Comparison of ENCODE assay signal across 2 cellular contexts in the genomic region with DNA sequence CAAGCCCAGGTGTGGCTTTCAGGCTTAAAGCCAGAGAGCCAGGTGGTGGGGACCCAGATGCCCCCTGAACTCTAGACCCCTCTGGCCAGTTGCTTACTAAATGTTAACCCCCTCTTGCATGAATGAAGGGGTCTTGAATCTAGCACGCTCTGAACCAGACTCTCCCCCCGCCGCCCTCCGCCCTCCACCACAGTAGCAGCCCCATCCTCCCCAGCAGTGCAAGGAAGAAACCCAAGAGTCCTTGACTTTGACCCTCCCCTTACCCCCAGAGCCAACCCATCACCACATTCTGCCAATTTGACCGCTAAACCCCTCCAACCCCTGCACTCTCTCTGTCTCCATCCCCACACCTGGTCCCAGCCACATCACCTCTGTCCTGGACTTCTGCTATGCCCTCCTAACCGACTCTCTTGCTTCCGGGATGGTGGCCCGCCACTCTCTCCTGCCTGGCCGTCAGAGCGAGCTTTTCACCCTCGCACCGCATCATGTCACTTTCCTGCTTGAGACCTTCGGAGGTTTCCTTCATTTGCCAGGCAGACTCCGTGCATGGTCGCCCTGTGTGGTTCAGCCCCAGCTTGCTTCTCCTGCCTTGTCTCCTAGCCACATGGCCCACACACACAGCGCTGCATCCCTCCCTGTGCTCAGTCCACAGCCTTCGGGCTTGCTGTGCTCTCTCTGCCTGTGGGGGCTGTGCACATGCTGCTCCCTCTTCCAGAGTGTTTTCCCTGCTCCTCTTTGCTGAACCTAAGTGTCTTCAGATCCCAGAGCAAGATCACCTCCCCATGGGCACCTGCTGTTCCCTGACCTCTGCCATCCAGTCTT.
TF ChIP-seq lines count a peak whose summit lies in the region.

No MANE protein-coding gene starts in this region.

TF ChIP-seq in GM23338, 12 proteins besides CTCF, POLR2A, EP300 and RAD21 (continued from another document and continues in another):
- TF ChIP-seq, protein P1, sequence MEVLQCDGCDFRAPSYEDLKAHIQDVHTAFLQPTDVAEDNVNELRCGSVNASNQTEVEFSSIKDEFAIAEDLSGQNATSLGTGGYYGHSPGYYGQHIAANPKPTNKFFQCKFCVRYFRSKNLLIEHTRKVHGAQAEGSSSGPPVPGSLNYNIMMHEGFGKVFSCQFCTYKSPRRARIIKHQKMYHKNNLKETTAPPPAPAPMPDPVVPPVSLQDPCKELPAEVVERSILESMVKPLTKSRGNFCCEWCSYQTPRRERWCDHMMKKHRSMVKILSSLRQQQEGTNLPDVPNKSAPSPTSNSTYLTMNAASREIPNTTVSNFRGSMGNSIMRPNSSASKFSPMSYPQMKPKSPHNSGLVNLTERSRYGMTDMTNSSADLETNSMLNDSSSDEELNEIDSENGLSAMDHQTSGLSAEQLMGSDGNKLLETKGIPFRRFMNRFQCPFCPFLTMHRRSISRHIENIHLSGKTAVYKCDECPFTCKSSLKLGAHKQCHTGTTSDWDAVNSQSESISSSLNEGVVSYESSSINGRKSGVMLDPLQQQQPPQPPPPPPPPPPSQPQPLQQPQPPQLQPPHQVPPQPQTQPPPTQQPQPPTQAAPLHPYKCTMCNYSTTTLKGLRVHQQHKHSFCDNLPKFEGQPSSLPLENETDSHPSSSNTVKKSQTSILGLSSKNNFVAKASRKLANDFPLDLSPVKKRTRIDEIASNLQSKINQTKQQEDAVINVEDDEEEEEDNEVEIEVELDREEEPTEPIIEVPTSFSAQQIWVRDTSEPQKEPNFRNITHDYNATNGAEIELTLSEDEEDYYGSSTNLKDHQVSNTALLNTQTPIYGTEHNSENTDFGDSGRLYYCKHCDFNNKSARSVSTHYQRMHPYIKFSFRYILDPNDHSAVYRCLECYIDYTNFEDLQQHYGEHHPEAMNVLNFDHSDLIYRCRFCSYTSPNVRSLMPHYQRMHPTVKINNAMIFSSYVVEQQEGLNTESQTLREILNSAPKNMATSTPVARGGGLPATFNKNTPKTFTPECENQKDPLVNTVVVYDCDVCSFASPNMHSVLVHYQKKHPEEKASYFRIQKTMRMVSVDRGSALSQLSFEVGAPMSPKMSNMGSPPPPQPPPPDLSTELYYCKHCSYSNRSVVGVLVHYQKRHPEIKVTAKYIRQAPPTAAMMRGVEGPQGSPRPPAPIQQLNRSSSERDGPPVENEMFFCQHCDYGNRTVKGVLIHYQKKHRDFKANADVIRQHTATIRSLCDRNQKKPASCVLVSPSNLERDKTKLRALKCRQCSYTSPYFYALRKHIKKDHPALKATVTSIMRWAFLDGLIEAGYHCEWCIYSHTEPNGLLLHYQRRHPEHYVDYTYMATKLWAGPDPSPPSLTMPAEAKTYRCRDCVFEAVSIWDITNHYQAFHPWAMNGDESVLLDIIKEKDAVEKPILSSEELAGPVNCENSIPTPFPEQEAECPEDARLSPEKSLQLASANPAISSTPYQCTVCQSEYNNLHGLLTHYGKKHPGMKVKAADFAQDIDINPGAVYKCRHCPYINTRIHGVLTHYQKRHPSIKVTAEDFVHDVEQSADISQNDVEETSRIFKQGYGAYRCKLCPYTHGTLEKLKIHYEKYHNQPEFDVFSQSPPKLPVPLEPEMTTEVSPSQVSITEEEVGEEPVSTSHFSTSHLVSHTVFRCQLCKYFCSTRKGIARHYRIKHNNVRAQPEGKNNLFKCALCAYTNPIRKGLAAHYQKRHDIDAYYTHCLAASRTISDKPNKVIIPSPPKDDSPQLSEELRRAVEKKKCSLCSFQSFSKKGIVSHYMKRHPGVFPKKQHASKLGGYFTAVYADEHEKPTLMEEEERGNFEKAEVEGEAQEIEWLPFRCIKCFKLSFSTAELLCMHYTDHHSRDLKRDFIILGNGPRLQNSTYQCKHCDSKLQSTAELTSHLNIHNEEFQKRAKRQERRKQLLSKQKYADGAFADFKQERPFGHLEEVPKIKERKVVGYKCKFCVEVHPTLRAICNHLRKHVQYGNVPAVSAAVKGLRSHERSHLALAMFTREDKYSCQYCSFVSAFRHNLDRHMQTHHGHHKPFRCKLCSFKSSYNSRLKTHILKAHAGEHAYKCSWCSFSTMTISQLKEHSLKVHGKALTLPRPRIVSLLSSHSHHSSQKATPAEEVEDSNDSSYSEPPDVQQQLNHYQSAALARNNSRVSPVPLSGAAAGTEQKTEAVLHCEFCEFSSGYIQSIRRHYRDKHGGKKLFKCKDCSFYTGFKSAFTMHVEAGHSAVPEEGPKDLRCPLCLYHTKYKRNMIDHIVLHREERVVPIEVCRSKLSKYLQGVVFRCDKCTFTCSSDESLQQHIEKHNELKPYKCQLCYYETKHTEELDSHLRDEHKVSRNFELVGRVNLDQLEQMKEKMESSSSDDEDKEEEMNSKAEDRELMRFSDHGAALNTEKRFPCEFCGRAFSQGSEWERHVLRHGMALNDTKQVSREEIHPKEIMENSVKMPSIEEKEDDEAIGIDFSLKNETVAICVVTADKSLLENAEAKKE (CRISPR knock-in tag; IDR thresholded peaks at IDR 0.05), result no peak
- TF ChIP-seq REST (IDR thresholded peaks at IDR 0.05; ENCODE audit: unreplicated experiment) (no peak), CREB1 (CRISPR knock-in tag; IDR thresholded peaks at IDR 0.05; ENCODE audit: low read depth) (no peak), EZH2phosphoT487 (IDR thresholded peaks at IDR 0.05; ENCODE audit: unreplicated experiment) (no peak), ETS1 (IDR thresholded peaks at IDR 0.05) (no peak), STAT1 (IDR thresholded peaks at IDR 0.05; ENCODE audit: unreplicated experiment) (no peak), POLR2AphosphoS5 (IDR thresholded peaks at IDR 0.05; ENCODE audit: low read depth) (no peak)

TF ChIP-seq in K562, 482 proteins besides CTCF, POLR2A, EP300 and RAD21 (continued from another document):
- TF ChIP-seq, protein P2, sequence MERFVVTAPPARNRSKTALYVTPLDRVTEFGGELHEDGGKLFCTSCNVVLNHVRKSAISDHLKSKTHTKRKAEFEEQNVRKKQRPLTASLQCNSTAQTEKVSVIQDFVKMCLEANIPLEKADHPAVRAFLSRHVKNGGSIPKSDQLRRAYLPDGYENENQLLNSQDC (CRISPR knock-in tag; IDR thresholded peaks at IDR 0.05), result no peak
- no peak for TF ChIP-seq BCOR (IDR thresholded peaks at IDR 0.05)
- TF ChIP-seq ZNF121 (CRISPR knock-in tag; conservative IDR thresholded peaks at IDR 0.05), result no peak
- TF ChIP-seq ZC3H4 (CRISPR knock-in tag; IDR thresholded peaks at IDR 0.05; ENCODE audit: borderline replicate concordance), result no peak
- TF ChIP-seq, protein P3, sequence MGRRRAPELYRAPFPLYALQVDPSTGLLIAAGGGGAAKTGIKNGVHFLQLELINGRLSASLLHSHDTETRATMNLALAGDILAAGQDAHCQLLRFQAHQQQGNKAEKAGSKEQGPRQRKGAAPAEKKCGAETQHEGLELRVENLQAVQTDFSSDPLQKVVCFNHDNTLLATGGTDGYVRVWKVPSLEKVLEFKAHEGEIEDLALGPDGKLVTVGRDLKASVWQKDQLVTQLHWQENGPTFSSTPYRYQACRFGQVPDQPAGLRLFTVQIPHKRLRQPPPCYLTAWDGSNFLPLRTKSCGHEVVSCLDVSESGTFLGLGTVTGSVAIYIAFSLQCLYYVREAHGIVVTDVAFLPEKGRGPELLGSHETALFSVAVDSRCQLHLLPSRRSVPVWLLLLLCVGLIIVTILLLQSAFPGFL (CRISPR knock-in tag; IDR thresholded peaks at IDR 0.05), result no peak
- TF ChIP-seq PRMT5 (CRISPR knock-in tag; IDR thresholded peaks at IDR 0.05), result no peak
- TF ChIP-seq, protein P4, sequence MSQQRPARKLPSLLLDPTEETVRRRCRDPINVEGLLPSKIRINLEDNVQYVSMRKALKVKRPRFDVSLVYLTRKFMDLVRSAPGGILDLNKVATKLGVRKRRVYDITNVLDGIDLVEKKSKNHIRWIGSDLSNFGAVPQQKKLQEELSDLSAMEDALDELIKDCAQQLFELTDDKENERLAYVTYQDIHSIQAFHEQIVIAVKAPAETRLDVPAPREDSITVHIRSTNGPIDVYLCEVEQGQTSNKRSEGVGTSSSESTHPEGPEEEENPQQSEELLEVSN (IDR thresholded peaks at IDR 0.05; ENCODE audit: borderline replicate concordance in 1 of 2, extremely low read depth in 1 of 2, insufficient read depth in 1 of 2, insufficient read length in 1 of 2, low read depth in 1 of 2, low read length in 1 of 2, poor library complexity in 1 of 2, severe bottlenecking in 1 of 2), result no peak
- TF ChIP-seq LARP7 (IDR thresholded peaks at IDR 0.05), result no peak
- TF ChIP-seq BRD4 (IDR thresholded peaks at IDR 0.05), result no peak
- TF ChIP-seq BDP1 (IDR thresholded peaks at IDR 0.05; ENCODE audit: insufficient read depth, insufficient read length), result no peak
- TF ChIP-seq MAFK (IDR thresholded peaks at IDR 0.05; ENCODE audit: low read length), result no peak
TF ChIP-seq in K562: peak in this region for 0.
